Comparison of ENCODE assay signal across 12 cellular contexts in genomic region chr18:79199691-79200374, GRCh38.
DNase-seq lines count a peak whose midpoint lies in the region; ATAC-seq and TF ChIP-seq lines count a peak whose summit lies in the region.
"Had no signal": no experiment of that assay in that cellular context is flagged by ENCODE, and none has a peak within 500 bp of the region (broad histone marks: within the 10 kb centered on the region; RNA-seq: fewer than 3 reads in every experiment).

No MANE protein-coding gene starts in this region.

- H3K4me1 ChIP-seq in mucosa of descending colon (ENCODE audit: low read depth), result no peaks in the 10 kb centered on the region
- H3K4me1 ChIP-seq: Caco-2 had no signal

- peaks cover 22 to 23% of the 10 kb centered on the region in 2 donors for H3K4me1 Mint-ChIP-seq in natural killer cell treated with Interleukin-12 subunit alpha and Interleukin-12 subunit beta and Interleukin-15 and Interleukin-18, amount 100 ng/mL, for 72 hours (ENCODE audit: low read depth in 2 of 2)

- TF ChIP-seq CTCF in cardiac fibroblast (IDR thresholded peaks at IDR 0.05; ENCODE audit: low read depth, low read length) (no peak), mucosa of descending colon (IDR thresholded peaks at IDR 0.05) (no peak)

- DNase-seq in COLO829 (ENCODE audit: low spot score) (peak; percentile 4), LHCN-M2 (ENCODE audit: low read depth) (peak; percentile 70), cardiac fibroblast (ENCODE audit: low read depth in 2 of 2) (peak; percentile 12 to 18), occipital lobe (lab: John Stamatoyannopoulos, UW) (no peak), midbrain (lab: John Stamatoyannopoulos, UW) (no peak), mucosa of descending colon (no peak)
- no peak for DNase-seq in natural killer cell treated with Interleukin-12 subunit alpha and Interleukin-12 subunit beta and Interleukin-15 and Interleukin-18, amount 100 ng/mL, for 72 hours (ENCODE audit: low spot score)
- DNase-seq in NK-92 treated with Interleukin-12 subunit alpha and Interleukin-12 subunit beta, amount 100 ng/mL, for 24 hours (lab: John Stamatoyannopoulos, UW), result no peak
- DNase-seq: Caco-2, NCI-H526 had no signal

- ATAC-seq in natural killer cell treated with Interleukin-12 subunit alpha and Interleukin-12 subunit beta and Interleukin-15 and Interleukin-18, amount 100 ng/mL, for 72 hours, result peak in 1 of 2 donors; percentile 72
- ATAC-seq in mucosa of descending colon, result no peak

- H3K9me3 Mint-ChIP-seq in natural killer cell treated with Interleukin-12 subunit alpha and Interleukin-12 subunit beta and Interleukin-15 and Interleukin-18, amount 100 ng/mL, for 72 hours, result peaks cover 3% of the 10 kb centered on the region

- H3K36me3 Mint-ChIP-seq in natural killer cell treated with Interleukin-12 subunit alpha and Interleukin-12 subunit beta and Interleukin-15 and Interleukin-18, amount 100 ng/mL, for 72 hours, result peaks cover 9% of the 10 kb centered on the region

- H3K36me3 ChIP-seq in mucosa of descending colon (ENCODE audit: low read depth), result no peaks in the 10 kb centered on the region

- intact Hi-C loops in mucosa of descending colon (cut with DNase I, micrococcal nuclease), result no loop called here

- H3K4me3 Mint-ChIP-seq in natural killer cell treated with Interleukin-12 subunit alpha and Interleukin-12 subunit beta and Interleukin-15 and Interleukin-18, amount 100 ng/mL, for 72 hours, result peak overlapping the region; percentile 26
- H3K4me3 Mint-ChIP-seq: WTC11 had no signal

- no peaks in the 10 kb centered on the region for H3K9me3 ChIP-seq in mucosa of descending colon
- H3K9me3 ChIP-seq: Caco-2 had no signal

- peak overlapping the region; percentile 55 to 83 for H3K27ac Mint-ChIP-seq in natural killer cell treated with Interleukin-12 subunit alpha and Interleukin-12 subunit beta and Interleukin-15 and Interleukin-18, amount 100 ng/mL, for 72 hours
- H3K27ac Mint-ChIP-seq: WTC11 had no signal

- H3K4me3 ChIP-seq in cardiac fibroblast (replicated peaks in 1 of 2; ENCODE audit: low read depth in 2 of 2, low read length in 2 of 2) (no peak overlapping the region), mucosa of descending colon (no peak overlapping the region)
- H3K4me3 ChIP-seq: dorsolateral prefrontal cortex had no signal

- no peaks in the 10 kb centered on the region for H3K27me3 Mint-ChIP-seq in natural killer cell treated with Interleukin-12 subunit alpha and Interleukin-12 subunit beta and Interleukin-15 and Interleukin-18, amount 100 ng/mL, for 72 hours

Comparison
In these comparisons a context has a peak if more than half of its experiments do, and no peak if none do; other contexts are left out.
1. DNase-seq: peak in COLO829 (single experiment), LHCN-M2 (single experiment) and cardiac fibroblast (2 of 2); none in natural killer cell treated with Interleukin-12 subunit alpha and Interleukin-12 subunit beta and Interleukin-15 and Interleukin-18, amount 100 ng/mL, for 72 hours (single experiment), NK-92 treated with Interleukin-12 subunit alpha and Interleukin-12 subunit beta, amount 100 ng/mL, for 24 hours (single experiment), occipital lobe (single experiment), midbrain (single experiment) and mucosa of descending colon (0 of 3).